Comparison of ENCODE assay signal across 9 cellular contexts in genomic region chr12:63302269-63302940, GRCh38.
DNase-seq lines count a peak whose midpoint lies in the region; ATAC-seq and TF ChIP-seq lines count a peak whose summit lies in the region.
"Had no signal": no experiment of that assay in that cellular context is flagged by ENCODE, and none has a peak within 500 bp of the region (broad histone marks: within the 10 kb centered on the region; RNA-seq: fewer than 3 reads in every experiment).

No MANE protein-coding gene starts in this region.

- H3K27me3 ChIP-seq in SJSA1 (replicated peaks) (no peaks in the 10 kb centered on the region), suprapubic skin (no peaks in the 10 kb centered on the region)

- no peaks in the 10 kb centered on the region for H3K9me3 ChIP-seq in SJSA1 (replicated peaks)
- H3K9me3 ChIP-seq in suprapubic skin: no peaks in the 10 kb centered on the region

- 58% methylated on average over 7 of the region's 7 CpGs for WGBS in suprapubic skin

- no peak for TF ChIP-seq CTCF in suprapubic skin (IDR thresholded peaks at IDR 0.05)

- TF ChIP-seq POLR2A in suprapubic skin (IDR thresholded peaks at IDR 0.05): no peak

- H3K36me3 ChIP-seq in SJSA1: no peaks in the 10 kb centered on the region
- no peaks in the 10 kb centered on the region for H3K36me3 ChIP-seq in suprapubic skin

- ATAC-seq in HG02798 (IDR thresholded peaks at IDR 0.05; ENCODE audit: poor library complexity, unreplicated experiment): peak; percentile 75
- ATAC-seq in stimulated activated naive CD8-positive, alpha-beta T cell treated with anti-CD3 and anti-CD28 coated beads, Interleukin-15, Interleukin-2, amounts not matched to agents 100 U/mL and 50 U/mL, for 24 hours: peak; percentile 72

- peak overlapping the region; percentile 84 for H3K27ac ChIP-seq in SJSA1
- H3K27ac ChIP-seq in suprapubic skin: no peak overlapping the region
- H3K27ac ChIP-seq: 22Rv1 had no signal

- DNase-seq in NK-92 treated with Interleukin-12 subunit alpha and Interleukin-12 subunit beta, amount 100 ng/mL, for 24 hours (lab: John Stamatoyannopoulos, UW): peak; percentile 23
- DNase-seq in NK-92 (lab: John Stamatoyannopoulos, UW; ENCODE audit: unreplicated experiment) (no peak), SJSA1 (ENCODE audit: low read depth in 1 of 2, low spot score in 2 of 2) (peak in 1 of 2 experiments; percentile 50), NOMO-1 treated with dmso at 0.1 percent for 144 hours (lab: John Stamatoyannopoulos, UW; ENCODE audit: unreplicated experiment) (no peak), suprapubic skin (ENCODE audit: low spot score in 2 of 2) (no peak), HCEC 1CT (no peak)
- no peak for DNase-seq in stimulated activated naive CD8-positive, alpha-beta T cell treated with anti-CD3 and anti-CD28 coated beads, Interleukin-15, Interleukin-2, amounts not matched to agents 100 U/mL and 50 U/mL, for 24 hours

- no peak for TF ChIP-seq EP300 in suprapubic skin (IDR thresholded peaks at IDR 0.05)

- no peak overlapping the region for H3K4me3 ChIP-seq in SJSA1
- no peak overlapping the region for H3K4me3 ChIP-seq in suprapubic skin

- peaks cover 51% of the 10 kb centered on the region for H3K4me1 ChIP-seq in SJSA1 (replicated peaks)
- no peaks in the 10 kb centered on the region for H3K4me1 ChIP-seq in suprapubic skin
